9 cellular contexts compared by ENCODE assay signal in genomic region chr19:33175886-33176669, GRCh38. TPM values are rescaled to one million over a fixed set of nuclear protein-coding genes. Genes with fewer than 3 reads are reported as not detected.
DNase-seq lines count a peak whose midpoint lies in the region; ATAC-seq and TF ChIP-seq lines count a peak whose summit lies in the region.
"Had no signal": no experiment of that assay in that cellular context is flagged by ENCODE, and none has a peak within 500 bp of the region (broad histone marks: within the 10 kb centered on the region; RNA-seq: fewer than 3 reads in every experiment).

No MANE protein-coding gene starts in this region.

- peak; percentile 2; the same call in 2 of the 3 replicates for ATAC-seq in RWPE2 (ENCODE audit: low read depth)

- H3K9me3 ChIP-seq in CD8-positive, alpha-beta memory T cell (ENCODE audit: low read length), result no peaks in the 10 kb centered on the region
- no peaks in the 10 kb centered on the region for H3K9me3 ChIP-seq in HEK293 (ENCODE audit: control insufficient read depth, insufficient read depth, low read depth, low read length)
- H3K9me3 ChIP-seq in RWPE2 (ENCODE audit: severe bottlenecking), result no peaks in the 10 kb centered on the region
- H3K9me3 ChIP-seq in stomach smooth muscle (ENCODE audit: control insufficient read depth in 2 of 2, low read length in 2 of 2), result no peaks in the 10 kb centered on the region

- peaks cover 4 to 9% of the 10 kb centered on the region in 2 donors for H3K27me3 Mint-ChIP-seq in CD8-positive, alpha-beta memory T cell

- H3K9me3 Mint-ChIP-seq in CD8-positive, alpha-beta memory T cell, result peaks cover 0 to 4% (median 4%) of the 10 kb centered on the region in 5 donors

- H3K27ac Mint-ChIP-seq in CD8-positive, alpha-beta memory T cell, result peak overlapping the region; percentile 98 to 100 (median 99)

- no peaks in the 10 kb centered on the region for H3K36me3 ChIP-seq in CD8-positive, alpha-beta memory T cell (ENCODE audit: insufficient read depth, low read length)
- H3K36me3 ChIP-seq in HEK293 (ENCODE audit: control insufficient read depth in 2 of 2, insufficient read depth in 1 of 2, low read length in 2 of 2), result peaks cover 0 to 5% of the 10 kb centered on the region in 2 experiments; a peak in 1 of 3 replicates
- H3K36me3 ChIP-seq in RWPE2 (ENCODE audit: low read depth), result no peaks in the 10 kb centered on the region
- H3K36me3 ChIP-seq in stomach smooth muscle (ENCODE audit: control insufficient read depth in 2 of 2, insufficient read depth in 2 of 2, low read length in 2 of 2), result no peaks in the 10 kb centered on the region

- POLR2A ChIA-PET in CD8-positive, alpha-beta memory T cell (lab: Charles Lee), result interaction anchor here (1.0 to 3.0 kb wide), 8 partner anchors 9 to 996 kb away, joined by 3 to 62 read pairs (median 6); partner anchors contain the start of genes ANKRD27, LSM14A and NUDT19
- POLR2A ChIA-PET in HEK293 (lab: Yijun Ruan, JAX), result interaction anchor here (0.5 to 3.0 kb wide), 31 partner anchors 8 to 1307 kb away, joined by 3 to 43 read pairs (median 5); partner anchors contain the start of genes ANKRD27, CEBPA, CEBPG and CEP89

- CTCF ChIA-PET in CD8-positive, alpha-beta memory T cell (lab: Charles Lee), result interaction anchor here (0.7 to 4.5 kb wide), 16 partner anchors 8 to 996 kb away, joined by 3 to 80 read pairs (median 8); partner anchors contain the start of genes LSM14A and SLC7A10
- CTCF ChIA-PET in HEK293 (lab: Yijun Ruan, JAX), result interaction anchor here (0.6 to 13.1 kb wide), 18 partner anchors 9 to 1308 kb away, joined by 3 to 154 read pairs (median 6); partner anchors contain the start of gene LRP3

- peak overlapping the region; percentile 97 for H3K4me3 ChIP-seq in CD8-positive, alpha-beta memory T cell (ENCODE audit: low read length)
- H3K4me3 ChIP-seq in HEK293 (ENCODE audit: low read depth, low read length), result peak overlapping the region; percentile 59
- H3K4me3 ChIP-seq in RWPE2 (ENCODE audit: severe bottlenecking), result peak overlapping the region; percentile 61
- H3K4me3 ChIP-seq in stomach smooth muscle (ENCODE audit: low read length in 2 of 2), result peak overlapping the region; percentile 92 to 96

- no peaks in the 10 kb centered on the region for H3K27me3 ChIP-seq in CD8-positive, alpha-beta memory T cell (ENCODE audit: insufficient read depth, low read length, poor library complexity, severe bottlenecking)
- H3K27me3 ChIP-seq in RWPE2 (ENCODE audit: insufficient read depth, poor library complexity, severe bottlenecking), result no peaks in the 10 kb centered on the region
- no peaks in the 10 kb centered on the region for H3K27me3 ChIP-seq in layer of hippocampus (ENCODE audit: control insufficient read depth, insufficient read depth, low read length)
- H3K27me3 ChIP-seq in stomach smooth muscle (ENCODE audit: control insufficient read depth in 1 of 2, insufficient read depth in 2 of 2, low read length in 2 of 2), result no peaks in the 10 kb centered on the region

- H3K36me3 Mint-ChIP-seq in CD8-positive, alpha-beta memory T cell, result peaks cover 0 to 10% (median 4%) of the 10 kb centered on the region in 3 donors

- peaks cover 38 to 67% (median 46%) of the 10 kb centered on the region in 3 donors for H3K4me1 Mint-ChIP-seq in CD8-positive, alpha-beta memory T cell

- H3K4me1 ChIP-seq in CD8-positive, alpha-beta memory T cell (ENCODE audit: insufficient read depth, low read length), result peaks cover 19% of the 10 kb centered on the region
- H3K4me1 ChIP-seq in HEK293 (ENCODE audit: control insufficient read depth, insufficient read depth, low read length) (peaks cover 20% of the 10 kb centered on the region), RWPE2 (ENCODE audit: insufficient read depth, poor library complexity, severe bottlenecking) (peaks cover 5% of the 10 kb centered on the region), stomach smooth muscle (ENCODE audit: control insufficient read depth, insufficient read depth, low read length) (peaks cover 28% of the 10 kb centered on the region)

- H3K27ac ChIP-seq in CD8-positive, alpha-beta memory T cell (ENCODE audit: low read depth, low read length), result peak overlapping the region; percentile 97
- H3K27ac ChIP-seq in HEK293 (ENCODE audit: extremely low read depth, low read depth, low read length) (peak overlapping the region; percentile 88), RWPE2 (ENCODE audit: poor library complexity, severe bottlenecking) (peak overlapping the region; percentile 43), caudate nucleus (ENCODE audit: low read depth, low read length) (peak overlapping the region; percentile 88), layer of hippocampus (ENCODE audit: low read depth, low read length) (peak overlapping the region; percentile 89), stomach smooth muscle (ENCODE audit: low read length) (peak overlapping the region; percentile 93)

- DNase-seq in CD8-positive, alpha-beta memory T cell, result no peak
- DNase-seq in RWPE2 (ENCODE audit: low spot score) (no peak), caudate nucleus (lab: John Stamatoyannopoulos, UW) (peak in 13 of 61 donors; percentile 45 to 76 (median 61)), NCI-H2081 (lab: John Stamatoyannopoulos, UW) (no peak), NCI-H1436 (lab: John Stamatoyannopoulos, UW) (no peak)

- H3K4me3 Mint-ChIP-seq in CD8-positive, alpha-beta memory T cell, result peak overlapping the region; percentile 93 to 98 (median 97)

- TF ChIP-seq CTCF in HEK293 (tag by site-specific recombination; IDR thresholded peaks at IDR 0.05) (peak; percentile 63), RWPE2 (IDR thresholded peaks at IDR 0.05; ENCODE audit: poor library complexity, severe bottlenecking) (peak; percentile 5)

- H3K9ac ChIP-seq in stomach smooth muscle (ENCODE audit: low read length in 2 of 2), result peak overlapping the region; percentile 87 to 96

TF ChIP-seq in HEK293, 187 proteins besides CTCF, POLR2A, EP300 and RAD21 (continues in another document):
- TF ChIP-seq ZBTB7A (tag by site-specific recombination; IDR thresholded peaks at IDR 0.05; ENCODE audit: low read depth) (0 out of 2 replicates have a peak, but pooled peaks have one; percentile 57), ZNF701 (tag by site-specific recombination; IDR thresholded peaks at IDR 0.05) (0 out of 2 replicates have a peak, but pooled peaks have one; percentile 24), ZNF169 (tag by site-specific recombination; IDR thresholded peaks at IDR 0.05) (0 out of 2 replicates have a peak, but pooled peaks have one; percentile 12), BCL11A (tag by site-specific recombination; IDR thresholded peaks at IDR 0.05; ENCODE audit: low read depth) (0 out of 2 replicates have a peak, but pooled peaks have one; percentile 41), ZBTB17 (tag by site-specific recombination; IDR thresholded peaks at IDR 0.05) (no peak; the same call in 1 of the 2 replicates), GLIS2 (tag by site-specific recombination; IDR thresholded peaks at IDR 0.05) (0 out of 2 replicates have a peak, but pooled peaks have one; percentile 10), ZBTB48 (tag by site-specific recombination; IDR thresholded peaks at IDR 0.05) (peak; percentile 88), EGR2 (tag by site-specific recombination; IDR thresholded peaks at IDR 0.05; ENCODE audit: low read depth) (no peak), BCL11B (tag by site-specific recombination; IDR thresholded peaks at IDR 0.05; ENCODE audit: low read depth) (no peak; the same call in 1 of the 2 replicates), SETDB1 (IDR thresholded peaks at IDR 0.05; ENCODE audit: insufficient read length, low read length) (no peak), ZNF202 (tag by site-specific recombination; IDR thresholded peaks at IDR 0.05; ENCODE audit: borderline replicate concordance) (no peak), ZNF626 (tag by site-specific recombination; IDR thresholded peaks at IDR 0.05) (no peak), ZNF670 (tag by site-specific recombination; IDR thresholded peaks at IDR 0.05; ENCODE audit: low read depth) (no peak), ZNF23 (tag by site-specific recombination; IDR thresholded peaks at IDR 0.05; ENCODE audit: borderline replicate concordance) (0 out of 2 replicates have a peak, but pooled peaks have one; percentile 18), PATZ1 (tag by site-specific recombination; IDR thresholded peaks at IDR 0.05) (peak; percentile 29; the same call in 1 of the 2 replicates), SP7 (tag by site-specific recombination; IDR thresholded peaks at IDR 0.05) (no peak)

RNA-seq across cellular contexts. Expression of gene LRP3, which starts 18.1 kb away (rescaled TPM):
- under 1 TPM in 1 of 2 experiments, not detected in 1; 0.24 TPM for total RNA-seq in CD8-positive, alpha-beta memory T cell
- polyA plus RNA-seq in CD8-positive, alpha-beta memory T cell, result not detected

RNA-seq across cellular contexts. Expression of gene WDR88, which starts 44.2 kb away (rescaled TPM):
- not detected for total RNA-seq in CD8-positive, alpha-beta memory T cell
- polyA plus RNA-seq in CD8-positive, alpha-beta memory T cell, result 0.25 TPM
- total RNA-seq: T-helper 1 cell treated with Interleukin-12 subunit alpha and Interleukin-12 subunit beta and Interleukin-4 antibody, amounts not matched to agents 30 ng/mL and 1 ng/mL, for 36 hours had no signal

RNA-seq across cellular contexts. Expression of gene SLC7A10, which starts 49.6 kb away (rescaled TPM):
- not detected for total RNA-seq in CD8-positive, alpha-beta memory T cell
- not detected for polyA plus RNA-seq in CD8-positive, alpha-beta memory T cell
- total RNA-seq: T-helper 1 cell treated with Interleukin-12 subunit alpha and Interleukin-12 subunit beta and Interleukin-4 antibody, amounts not matched to agents 30 ng/mL and 1 ng/mL, for 36 hours had no signal

Comparison
In these comparisons a context has a peak if more than half of its experiments do, and no peak if none do; other contexts are left out.
1. H3K27ac ChIP-seq: peak in every context shown above with its lines; median percentile 97 in CD8-positive, alpha-beta memory T cell; 93 in stomach smooth muscle; 89 in layer of hippocampus; 88 in HEK293; 88 in caudate nucleus; 43 in RWPE2.